Comparison of ENCODE assay signal across 8 cellular contexts in genomic region chr14:56333361-56334279, GRCh38.
A peak's percentile ranks its signal among the peaks of the same experiment; 100 is the strongest.
DNase-seq lines count a peak whose midpoint lies in the region; ATAC-seq and TF ChIP-seq lines count a peak whose summit lies in the region.

No MANE protein-coding gene starts in this region.

- no peaks in the 10 kb centered on the region for H3K9me3 Mint-ChIP-seq in T-cell
- H3K9me3 Mint-ChIP-seq in activated T-helper 2 cell treated with anti-CD3 and anti-CD28 coated beads, Interferon-gamma antibody, Interleukin-2, Interleukin-4, amounts not matched to agents 10 μg/mL and 5 μg/mL and 100 μg/mL, durations not matched to agents 14 hours and 24 hours and 36 hours: no peaks in the 10 kb centered on the region

- H3K27ac Mint-ChIP-seq in T-cell: peak overlapping the region in 1 of 2 donors; percentile 63
- H3K27ac Mint-ChIP-seq in activated T-helper 2 cell treated with anti-CD3 and anti-CD28 coated beads, Interferon-gamma antibody, Interleukin-2, Interleukin-4, amounts not matched to agents 10 μg/mL and 5 μg/mL and 100 μg/mL, durations not matched to agents 14 hours and 24 hours and 36 hours: no peak overlapping the region

- POLR2A ChIA-PET in T-cell (lab: Charles Lee): no interaction called here

- no peaks in the 10 kb centered on the region for H3K27me3 Mint-ChIP-seq in T-cell
- H3K27me3 Mint-ChIP-seq in activated T-helper 2 cell treated with anti-CD3 and anti-CD28 coated beads, Interferon-gamma antibody, Interleukin-2, Interleukin-4, amounts not matched to agents 10 μg/mL and 5 μg/mL and 100 μg/mL, durations not matched to agents 14 hours and 24 hours and 36 hours (ENCODE audit: low read depth): no peaks in the 10 kb centered on the region

- H3K9me3 ChIP-seq in mucosa of rectum (ENCODE audit: control insufficient read depth in 2 of 2, low read length in 2 of 2): no peaks in the 10 kb centered on the region

- H3K27me3 ChIP-seq in mucosa of rectum (ENCODE audit: control insufficient read depth in 2 of 2, insufficient read depth in 2 of 2, low read length in 2 of 2): no peaks in the 10 kb centered on the region

- peak overlapping the region; percentile 19 to 45 for H3K27ac ChIP-seq in mucosa of rectum (ENCODE audit: low read depth in 2 of 2, low read length in 2 of 2)

- no peak for ATAC-seq in T-cell (replicated peaks in 1 of 4)
- ATAC-seq in HG03342 (IDR thresholded peaks at IDR 0.05; ENCODE audit: unreplicated experiment): no peak

- H3K4me1 Mint-ChIP-seq in T-cell: peaks cover 0 to 11% (median 9%) of the 10 kb centered on the region in 3 donors
- peaks cover 25% of the 10 kb centered on the region for H3K4me1 Mint-ChIP-seq in activated T-helper 2 cell treated with anti-CD3 and anti-CD28 coated beads, Interferon-gamma antibody, Interleukin-2, Interleukin-4, amounts not matched to agents 10 μg/mL and 5 μg/mL and 100 μg/mL, durations not matched to agents 14 hours and 24 hours and 36 hours (ENCODE audit: low read depth)

- CTCF ChIA-PET in T-cell (lab: Charles Lee): no interaction called here

- intact Hi-C loops in posterior vena cava (cut with DNase I): loop anchor here in 1 of 2 donors (10.0 kb wide), 1 partner anchor 629 kb away; no protein-coding TSS in a partner anchor
- intact Hi-C loops in activated T-helper 2 cell treated with anti-CD3 and anti-CD28 coated beads, Interferon-gamma antibody, Interleukin-2, Interleukin-4, amounts not matched to agents 10 μg/mL and 5 μg/mL and 100 μg/mL, durations not matched to agents 14 hours and 24 hours and 36 hours (cut with micrococcal nuclease): loop anchor here (10.0 kb wide), 1 partner anchor 899 kb away; no protein-coding TSS in a partner anchor

- no peaks in the 10 kb centered on the region for H3K36me3 Mint-ChIP-seq in T-cell
- H3K36me3 Mint-ChIP-seq in activated T-helper 2 cell treated with anti-CD3 and anti-CD28 coated beads, Interferon-gamma antibody, Interleukin-2, Interleukin-4, amounts not matched to agents 10 μg/mL and 5 μg/mL and 100 μg/mL, durations not matched to agents 14 hours and 24 hours and 36 hours (ENCODE audit: low read depth): no peaks in the 10 kb centered on the region

- H3K4me3 Mint-ChIP-seq in T-cell: no peak overlapping the region
- H3K4me3 Mint-ChIP-seq in activated T-helper 2 cell treated with anti-CD3 and anti-CD28 coated beads, Interferon-gamma antibody, Interleukin-2, Interleukin-4, amounts not matched to agents 10 μg/mL and 5 μg/mL and 100 μg/mL, durations not matched to agents 14 hours and 24 hours and 36 hours (ENCODE audit: low read depth): no peak overlapping the region

- DNase-seq in DMS53 treated with DMSO at 0.1 percent for 48 hours (lab: John Stamatoyannopoulos, UW; ENCODE audit: unreplicated experiment) (peak; percentile 97), NCI-H2107 (lab: John Stamatoyannopoulos, UW) (peak; percentile 28), astrocyte of the spinal cord (ENCODE audit: low read depth, low spot score) (peak; percentile 78), T-cell (no peak), posterior vena cava (ENCODE audit: low spot score) (no peak)
- no peak for DNase-seq in activated T-helper 2 cell treated with anti-CD3 and anti-CD28 coated beads, Interferon-gamma antibody, Interleukin-2, Interleukin-4, amounts not matched to agents 10 μg/mL and 5 μg/mL and 100 μg/mL, durations not matched to agents 14 hours and 24 hours and 36 hours (ENCODE audit: low spot score)

- in situ Hi-C loops in astrocyte of the spinal cord (cut with HindIII; ENCODE audit: low sequenced_read_pairs): no loop called here

- H3K36me3 ChIP-seq in mucosa of rectum (ENCODE audit: control insufficient read depth in 2 of 2, insufficient read depth in 2 of 2, low read length in 2 of 2): no peaks in the 10 kb centered on the region

- no peak overlapping the region for H3K9ac ChIP-seq in mucosa of rectum (ENCODE audit: low read depth in 1 of 2, low read length in 2 of 2)

- peaks cover 0 to 7% of the 10 kb centered on the region in 2 donors for H3K4me1 ChIP-seq in mucosa of rectum (ENCODE audit: control insufficient read depth in 2 of 2, insufficient read depth in 2 of 2, low read length in 2 of 2)

- H3K4me3 ChIP-seq in astrocyte of the spinal cord (ENCODE audit: low read depth, low read length): no peak overlapping the region
- no peak overlapping the region for H3K4me3 ChIP-seq in mucosa of rectum (ENCODE audit: low read length in 2 of 2)

- TF ChIP-seq CTCF in astrocyte of the spinal cord (IDR thresholded peaks at IDR 0.05; ENCODE audit: low read depth, low read length): no peak

Comparison
In these comparisons a context has a peak if more than half of its experiments do, and no peak if none do; other contexts are left out.
1. DNase-seq: peak in DMS53 treated with DMSO at 0.1 percent for 48 hours (single experiment), NCI-H2107 (single experiment) and astrocyte of the spinal cord (single experiment); none in T-cell (0 of 34), posterior vena cava (single experiment) and activated T-helper 2 cell treated with anti-CD3 and anti-CD28 coated beads, Interferon-gamma antibody, Interleukin-2, Interleukin-4, amounts not matched to agents 10 μg/mL and 5 μg/mL and 100 μg/mL, durations not matched to agents 14 hours and 24 hours and 36 hours (single experiment).